Comparison of ENCODE assay signal across 3 cellular contexts in genomic region chr19:31380854-31381253, GRCh38.
TF ChIP-seq lines count a peak whose summit lies in the region.

No MANE protein-coding gene starts in this region.

TF ChIP-seq in SK-N-SH, 30 proteins besides CTCF, POLR2A, EP300 and RAD21:
- TF ChIP-seq TAF1 (IDR thresholded peaks at IDR 0.05; ENCODE audit: borderline replicate concordance, low read depth, low read length) (no peak), IRF3 (IDR thresholded peaks at IDR 0.05; ENCODE audit: low read depth, low read length) (no peak), JUND (IDR thresholded peaks at IDR 0.05) (no peak), NFIC (IDR thresholded peaks at IDR 0.05; ENCODE audit: borderline replicate concordance) (no peak), MXI1 (IDR thresholded peaks at IDR 0.05; ENCODE audit: low read depth, low read length) (no peak), REST (IDR thresholded peaks at IDR 0.05; ENCODE audit: low read depth, low read length) (peak; percentile 69; the same call in 1 of the 2 replicates), USF1 (IDR thresholded peaks at IDR 0.05; ENCODE audit: borderline replicate concordance, low read depth) (no peak)

TF ChIP-seq in SK-N-SH treated with all-trans-retinoic acid at 6 μM for 48 hours, 23 proteins besides CTCF, POLR2A, EP300 and RAD21:
- no peak for TF ChIP-seq RARB (CRISPR knock-in tag; IDR thresholded peaks at IDR 0.05)
- TF ChIP-seq CSRNP3 (CRISPR knock-in tag; IDR thresholded peaks at IDR 0.05) = no peak
- no peak for TF ChIP-seq ESRRG (CRISPR knock-in tag; IDR thresholded peaks at IDR 0.05)
- no peak for TF ChIP-seq PATZ1 (CRISPR knock-in tag; IDR thresholded peaks at IDR 0.05; ENCODE audit: borderline replicate concordance)
- TF ChIP-seq ZNF8 (CRISPR knock-in tag; IDR thresholded peaks at IDR 0.05) = no peak
- no peak for TF ChIP-seq ZFP3 (CRISPR knock-in tag; IDR thresholded peaks at IDR 0.05)
- TF ChIP-seq CSDC2 (CRISPR knock-in tag; IDR thresholded peaks at IDR 0.05) = no peak
- no peak for TF ChIP-seq OSR1 (CRISPR knock-in tag; IDR thresholded peaks at IDR 0.05)
- no peak for TF ChIP-seq BACH2 (CRISPR knock-in tag; IDR thresholded peaks at IDR 0.05; ENCODE audit: borderline replicate concordance)
- TF ChIP-seq TCF4 (CRISPR knock-in tag; IDR thresholded peaks at IDR 0.05; ENCODE audit: borderline replicate concordance) = no peak
- TF ChIP-seq CREB5 (CRISPR knock-in tag; IDR thresholded peaks at IDR 0.05; ENCODE audit: low read depth) = no peak
- TF ChIP-seq TSHZ2 (CRISPR knock-in tag; IDR thresholded peaks at IDR 0.05) = no peak
- TF ChIP-seq ZNF565 (CRISPR knock-in tag; conservative IDR thresholded peaks at IDR 0.05; ENCODE audit: low read depth) = no peak

TF ChIP-seq in H1, 55 proteins besides CTCF, POLR2A, EP300 and RAD21:
- TF ChIP-seq SP1 (IDR thresholded peaks at IDR 0.05; ENCODE audit: low read depth, low read length) = no peak
- no peak for TF ChIP-seq JUN (IDR thresholded peaks at IDR 0.05; ENCODE audit: low read depth, low read length)
- TF ChIP-seq MAFK (IDR thresholded peaks at IDR 0.05; ENCODE audit: low read depth, low read length) = no peak
- no peak for TF ChIP-seq CREB1 (IDR thresholded peaks at IDR 0.05)
- no peak for TF ChIP-seq ATF3 (IDR thresholded peaks at IDR 0.05; ENCODE audit: insufficient read depth, low read depth, low read length)
